Comparison of ENCODE assay signal across 20 cellular contexts in the genomic region with DNA sequence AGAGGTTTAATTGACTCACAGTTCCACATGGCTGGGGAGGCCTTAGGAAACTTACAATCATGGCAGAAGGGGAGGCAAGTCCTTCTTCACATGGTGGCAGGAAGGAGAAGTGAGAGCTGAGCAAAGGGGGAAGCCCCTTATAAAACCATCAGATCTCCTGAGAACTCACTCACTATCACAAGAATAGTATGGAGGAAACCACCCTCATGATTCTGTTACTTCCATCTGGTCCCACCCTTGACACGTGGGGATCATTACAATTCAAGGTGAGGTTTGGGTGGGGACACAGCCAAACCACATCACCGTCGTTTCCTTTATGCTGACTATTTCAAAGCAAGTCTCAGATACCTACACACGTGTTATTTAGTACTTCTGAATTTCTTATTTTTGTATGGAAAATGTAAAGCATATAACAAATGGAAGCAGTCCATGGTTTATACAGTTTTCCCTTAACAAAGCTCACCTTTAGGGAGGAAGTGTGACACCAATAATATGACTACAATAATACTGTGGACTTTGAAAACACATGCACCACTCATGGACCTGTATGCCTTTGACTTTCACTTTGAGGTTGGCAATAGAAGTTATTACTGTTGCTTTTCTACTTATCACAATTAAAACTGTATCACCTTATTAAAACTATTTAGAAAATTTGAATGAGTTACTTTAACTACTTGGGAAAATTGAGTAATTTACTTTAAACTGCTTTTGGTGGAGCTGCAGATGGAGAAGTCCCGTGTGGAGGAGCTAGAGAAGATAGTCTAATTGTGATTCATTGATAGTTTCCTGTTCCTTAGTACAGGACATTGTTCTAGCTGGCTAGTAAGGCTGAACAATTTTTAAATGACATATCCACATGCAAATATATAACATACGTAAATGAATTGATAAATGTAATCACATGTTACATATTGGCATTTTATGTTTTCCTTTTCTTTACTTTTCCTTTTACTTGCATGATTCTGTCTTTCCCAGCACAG. TPM values are rescaled to one million over a fixed set of nuclear protein-coding genes. Genes with fewer than 3 reads are reported as not detected.
DNase-seq lines count a peak whose midpoint lies in the region; ATAC-seq and TF ChIP-seq lines count a peak whose summit lies in the region.
"Had no signal": no experiment of that assay in that cellular context is flagged by ENCODE, and none has a peak within 500 bp of the region (broad histone marks: within the 10 kb centered on the region; RNA-seq: fewer than 3 reads in every experiment).

No MANE protein-coding gene starts in this region.

- no peak overlapping the region for H3K4me3 Mint-ChIP-seq in activated naive CD4-positive, alpha-beta T cell treated with anti-CD3 and anti-CD28 coated beads for 36 hours
- no peak overlapping the region for H3K4me3 Mint-ChIP-seq in central memory CD8-positive, alpha-beta T cell
- H3K4me3 Mint-ChIP-seq: activated T-helper 1 cell treated with anti-CD3 and anti-CD28 coated beads, Interleukin-12 subunit alpha, Interleukin-12 subunit beta, Interleukin-2, Interleukin-4 antibody, amounts not matched to agents 30 ng/mL and 10 ng/mL and 1 ng/mL, durations not matched to agents 14 hours and 24 hours and 36 hours; neural crest cell had no signal

- CTCF ChIA-PET in activated naive CD4-positive, alpha-beta T cell treated with anti-CD3 and anti-CD28 coated beads for 36 hours (lab: Charles Lee): no interaction called here

- H3K4me3 ChIP-seq in sigmoid colon (no peak overlapping the region), brain microvascular endothelial cell (ENCODE audit: low read depth, low read length) (no peak overlapping the region)
- H3K4me3 ChIP-seq: ascending aorta, lung, SJCRH30, vagina had no signal

- TF ChIP-seq CTCF in sigmoid colon (IDR thresholded peaks at IDR 0.05): no peak
- TF ChIP-seq CTCF in brain microvascular endothelial cell (IDR thresholded peaks at IDR 0.05; ENCODE audit: low read depth, low read length, missing control alignments): no peak

- peaks cover 0 to 62% (median 60%) of the 10 kb centered on the region in 4 donors for H3K4me1 ChIP-seq in sigmoid colon
- H3K4me1 ChIP-seq: ascending aorta, SJCRH30 had no signal

- H3K36me3 Mint-ChIP-seq in activated naive CD4-positive, alpha-beta T cell treated with anti-CD3 and anti-CD28 coated beads for 36 hours (ENCODE audit: low read depth): peaks cover 5% of the 10 kb centered on the region
- H3K36me3 Mint-ChIP-seq in central memory CD8-positive, alpha-beta T cell (ENCODE audit: insufficient read depth): no peaks in the 10 kb centered on the region

- WGBS in sigmoid colon, 2 donors: 54 to 57% methylated on average over 6 of the region's 6 CpGs

- H3K27me3 Mint-ChIP-seq in activated naive CD4-positive, alpha-beta T cell treated with anti-CD3 and anti-CD28 coated beads for 36 hours (ENCODE audit: low read depth): no peaks in the 10 kb centered on the region
- H3K27me3 Mint-ChIP-seq in central memory CD8-positive, alpha-beta T cell: no peaks in the 10 kb centered on the region

- H3K27me3 ChIP-seq in sigmoid colon (no peaks in the 10 kb centered on the region), brain microvascular endothelial cell (replicated peaks) (no peaks in the 10 kb centered on the region)
- H3K27me3 ChIP-seq: ascending aorta, SJCRH30, vagina had no signal

- H3K9me3 ChIP-seq in sigmoid colon: no peaks in the 10 kb centered on the region
- H3K9me3 ChIP-seq: ascending aorta, SJCRH30, vagina had no signal

- H3K27ac ChIP-seq in sigmoid colon (peak overlapping the region in 3 of 4 donors; percentile 62 to 85 (median 75)), brain microvascular endothelial cell (no peak overlapping the region)
- H3K27ac ChIP-seq: ascending aorta, SJCRH30, vagina had no signal

- peaks cover 18% of the 10 kb centered on the region for H3K9me3 Mint-ChIP-seq in activated naive CD4-positive, alpha-beta T cell treated with anti-CD3 and anti-CD28 coated beads for 36 hours
- peaks cover 6% of the 10 kb centered on the region for H3K9me3 Mint-ChIP-seq in central memory CD8-positive, alpha-beta T cell
- H3K9me3 Mint-ChIP-seq: neural crest cell had no signal

- no peak for TF ChIP-seq EP300 in sigmoid colon (IDR thresholded peaks at IDR 0.05)

- DNase-seq in activated naive CD4-positive, alpha-beta T cell treated with anti-CD3 and anti-CD28 coated beads for 36 hours: peak; percentile 17
- no peak for DNase-seq in activated naive CD4-positive, alpha-beta T cell treated with Interleukin-2 at 50 U/mL for 16 hours
- DNase-seq in MV-4-11 (lab: John Stamatoyannopoulos, UW) (peak; percentile 26), sigmoid colon (no peak), G401 (ENCODE audit: low spot score) (no peak), brain microvascular endothelial cell (no peak)
- no peak for DNase-seq in central memory CD8-positive, alpha-beta T cell (ENCODE audit: low spot score in 2 of 2)
- DNase-seq: ACHN; activated CD4-positive, alpha-beta T cell treated with anti-CD3 and anti-CD28 coated beads, Interleukin-2, amount 50 U/mL, for 48 hours; cortex of kidney; NCI-H524; PC-3; SJCRH30 had no signal

- in situ Hi-C loops in G401 (cut with HindIII; ENCODE audit: low sequenced_read_pairs): no loop called here
- in situ Hi-C loops in brain microvascular endothelial cell (cut with HindIII; ENCODE audit: low pct_ligation_motif_present, low sequenced_read_pairs): no loop called here

- intact Hi-C loops in activated naive CD4-positive, alpha-beta T cell treated with anti-CD3 and anti-CD28 coated beads for 36 hours (cut with micrococcal nuclease): no loop called here
- intact Hi-C loops in sigmoid colon (cut with DNase I): no loop called here

- H3K36me3 ChIP-seq in sigmoid colon (no peaks in the 10 kb centered on the region), brain microvascular endothelial cell (replicated peaks) (peaks cover 12% of the 10 kb centered on the region)
- H3K36me3 ChIP-seq: ascending aorta, SJCRH30, vagina had no signal

- no peak for TF ChIP-seq POLR2A in sigmoid colon (IDR thresholded peaks at IDR 0.05)

- H3K4me1 Mint-ChIP-seq in activated naive CD4-positive, alpha-beta T cell treated with anti-CD3 and anti-CD28 coated beads for 36 hours (ENCODE audit: low read depth): peaks cover 33% of the 10 kb centered on the region
- H3K4me1 Mint-ChIP-seq in central memory CD8-positive, alpha-beta T cell: peaks cover 39% of the 10 kb centered on the region

- peak; percentile 73 for ATAC-seq in central memory CD8-positive, alpha-beta T cell (replicated peaks; ENCODE audit: extremely low read depth, poor library complexity, severe bottlenecking)
- no peak for ATAC-seq in activated CD4-positive, CD25-positive, alpha-beta regulatory T cell treated with anti-CD3 and anti-CD28 coated beads, Interleukin-2, amount 50 U/mL, for 24 hours
- ATAC-seq: esophagus mucosa, PC-3 had no signal

- no peak overlapping the region for H3K27ac Mint-ChIP-seq in activated naive CD4-positive, alpha-beta T cell treated with anti-CD3 and anti-CD28 coated beads for 36 hours
- peak overlapping the region; percentile 38 for H3K27ac Mint-ChIP-seq in central memory CD8-positive, alpha-beta T cell (ENCODE audit: low read depth)
- H3K27ac Mint-ChIP-seq: activated T-helper 1 cell treated with anti-CD3 and anti-CD28 coated beads, Interleukin-12 subunit alpha, Interleukin-12 subunit beta, Interleukin-2, Interleukin-4 antibody, amounts not matched to agents 30 ng/mL and 10 ng/mL and 1 ng/mL, durations not matched to agents 14 hours and 24 hours and 36 hours had no signal

RNA-seq across cellular contexts. Expression of gene MTCL1, which starts 37.3 kb away (rescaled TPM):
- under 1 TPM; 0.15 to 0.31 TPM for total RNA-seq in activated naive CD4-positive, alpha-beta T cell treated with anti-CD3 and anti-CD28 coated beads for 36 hours
- total RNA-seq in sigmoid colon: 100 to 1,000 TPM in 1 of 4 donors, 10 to 100 TPM in 3; 58.5 to 133 (median 88.5) TPM
- polyA plus RNA-seq in sigmoid colon: 1 to 10 TPM in 2 of 3 donors, under 1 TPM in 1; 0.69 to 9.1 (median 1.8) TPM
- total RNA-seq in G401 (2014; rRNA removed; shearing (Covaris generic)): 0.43 and 2.2 TPM in 2 replicates

Comparison
In these comparisons a context has a peak if more than half of its experiments do, and no peak if none do; other contexts are left out.
1. DNase-seq: peak in activated naive CD4-positive, alpha-beta T cell treated with anti-CD3 and anti-CD28 coated beads for 36 hours (single experiment) and MV-4-11 (single experiment); none in activated naive CD4-positive, alpha-beta T cell treated with Interleukin-2 at 50 U/mL for 16 hours (single experiment), central memory CD8-positive, alpha-beta T cell (0 of 2), sigmoid colon (single experiment), G401 (single experiment) and brain microvascular endothelial cell (single experiment).
2. RNA of gene MTCL1, which starts 37.3 kb away (total RNA-seq): 58.5 to 133 TPM in sigmoid colon; 0.43 to 2.2 TPM in G401 and 0.15 to 0.31 TPM in activated naive CD4-positive, alpha-beta T cell treated with anti-CD3 and anti-CD28 coated beads for 36 hours; every median in the first group is over 10 times any median in the second.